16 cellular contexts compared by ENCODE assay signal in the genomic region with DNA sequence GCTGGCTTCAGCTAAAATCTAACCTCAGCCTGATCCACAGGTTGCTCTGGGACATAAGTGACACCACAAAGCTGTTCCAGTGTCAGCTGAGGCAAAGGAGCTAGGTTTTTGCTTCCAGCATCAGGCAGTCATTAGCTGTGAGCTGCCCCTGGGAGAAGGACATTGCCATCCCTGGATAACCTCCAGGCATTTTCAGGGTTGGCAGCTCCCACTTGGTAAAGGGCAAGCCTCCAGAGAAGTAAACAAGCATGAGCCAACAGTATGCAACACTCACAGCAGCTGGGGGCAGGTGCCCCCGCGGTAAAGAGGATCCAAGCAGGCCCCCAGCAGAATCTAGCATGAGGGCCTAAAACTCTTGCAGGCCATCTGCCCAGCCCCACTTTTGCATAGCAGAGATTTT.
A peak's percentile ranks its signal among the peaks of the same experiment; 100 is the strongest.
DNase-seq lines count a peak whose midpoint lies in the region; ATAC-seq, FAIRE-seq and TF ChIP-seq lines count a peak whose summit lies in the region.
"Had no signal": no experiment of that assay in that cellular context is flagged by ENCODE, and none has a peak within 500 bp of the region (broad histone marks: within the 10 kb centered on the region; RNA-seq: fewer than 3 reads in every experiment).

No MANE protein-coding gene starts in this region.

- peaks cover 18% of the 10 kb centered on the region for H3K4me1 Mint-ChIP-seq in neural progenitor cell

- peak; percentile 8 for DNase-seq in NCI-H69 (lab: John Stamatoyannopoulos, UW)
- DNase-seq in pancreas = peak in 3 of 6 donors; percentile 58 to 83 (median 64)
- no peak for DNase-seq in hippocampal formation (lab: John Stamatoyannopoulos, UW)
- DNase-seq in neural progenitor cell (ENCODE audit: low spot score) = no peak
- DNase-seq in colonic mucosa = no peak
- DNase-seq: activated gamma-delta T cell treated with Interleukin-2 at 50 U/mL for 16 hours, EL, mesendoderm, NCI-H2171, RPMI8226, T1000 had no signal

- H3K79me2 ChIP-seq in neural progenitor cell (ENCODE audit: low read depth) = no peaks in the 10 kb centered on the region

- H3K4me3 ChIP-seq in gastroesophageal sphincter (no peak overlapping the region), pancreas (no peak overlapping the region), neural progenitor cell (no peak overlapping the region), colonic mucosa (no peak overlapping the region)

- intact Hi-C loops in pancreas (cut with DNase I) (no loop called here), colonic mucosa (cut with DNase I) (no loop called here)

- H3K9ac ChIP-seq in neural progenitor cell (no peak overlapping the region), colonic mucosa (ENCODE audit: low read depth in 2 of 2, low read length in 2 of 2) (no peak overlapping the region)

- no peak for TF ChIP-seq EP300 in gastroesophageal sphincter (IDR thresholded peaks at IDR 0.05)

- H3K36me3 Mint-ChIP-seq in neural progenitor cell = no peaks in the 10 kb centered on the region

- H3F3A ChIP-seq in neural progenitor cell (ENCODE audit: low read depth) = no peaks in the 10 kb centered on the region

- no peak overlapping the region for H3K4me3 Mint-ChIP-seq in neural progenitor cell
- H3K4me3 Mint-ChIP-seq: stimulated activated naive CD8-positive, alpha-beta T cell treated with anti-CD3 and anti-CD28 coated beads, Interleukin-15, Interleukin-2, amounts not matched to agents 100 ng/mL and 50 ng/mL, for 24 hours had no signal

- FAIRE-seq in pancreas (lab: Jason Lieb, UNC) = no peak
- FAIRE-seq: endothelial cell of umbilical vein had no signal

- no peak for TF ChIP-seq POLR2A in gastroesophageal sphincter (IDR thresholded peaks at IDR 0.05)

- WGBS in gastroesophageal sphincter (ENCODE audit: low coverage in 1 of 2), 2 donors = 63% methylated on average over 2 of the region's 2 CpGs; no CpG with 5 or more reads in 1 of the 2 donors
- 8 to 30% methylated on average over 2 of the region's 2 CpGs for WGBS in pancreas, 2 donors

- H3K9me3 Mint-ChIP-seq in neural progenitor cell = peaks cover 6% of the 10 kb centered on the region
- H3K9me3 Mint-ChIP-seq: stimulated activated naive CD8-positive, alpha-beta T cell treated with anti-CD3 and anti-CD28 coated beads, Interleukin-15, Interleukin-2, amounts not matched to agents 100 ng/mL and 50 ng/mL, for 24 hours had no signal

- H3K36me3 ChIP-seq in gastroesophageal sphincter = no peaks in the 10 kb centered on the region
- H3K36me3 ChIP-seq in pancreas = no peaks in the 10 kb centered on the region
- H3K36me3 ChIP-seq in neural progenitor cell = no peaks in the 10 kb centered on the region
- no peaks in the 10 kb centered on the region for H3K36me3 ChIP-seq in colonic mucosa

- no peak overlapping the region for H3K27ac Mint-ChIP-seq in neural progenitor cell
- H3K27ac Mint-ChIP-seq: stimulated activated naive CD8-positive, alpha-beta T cell treated with anti-CD3 and anti-CD28 coated beads, Interleukin-15, Interleukin-2, amounts not matched to agents 100 ng/mL and 50 ng/mL, for 24 hours had no signal

- H3K27ac ChIP-seq in C4-2B = peak overlapping the region; percentile 40
- peak overlapping the region; percentile 53 to 76 (median 63) for H3K27ac ChIP-seq in gastroesophageal sphincter
- H3K27ac ChIP-seq in pancreas = no peak overlapping the region
- H3K27ac ChIP-seq in neural progenitor cell = no peak overlapping the region
- H3K27ac ChIP-seq in colonic mucosa = no peak overlapping the region

- ATAC-seq in gastroesophageal sphincter (peak; percentile 57), pancreas (peak; percentile 86 to 94 (median 92)), HG03159 (IDR thresholded peaks at IDR 0.05; ENCODE audit: unreplicated experiment) (no peak)

- peaks cover 4% of the 10 kb centered on the region for H3K27me3 Mint-ChIP-seq in neural progenitor cell (ENCODE audit: insufficient read depth, low read depth)

- H2AFZ ChIP-seq in neural progenitor cell (replicated peaks) = no peak overlapping the region

- peaks cover 4 to 35% (median 8%) of the 10 kb centered on the region in 3 donors for H3K4me1 ChIP-seq in gastroesophageal sphincter
- H3K4me1 ChIP-seq in pancreas = peaks cover 0 to 10% (median 4%) of the 10 kb centered on the region in 3 donors
- H3K4me1 ChIP-seq in neural progenitor cell = no peaks in the 10 kb centered on the region
- no peaks in the 10 kb centered on the region for H3K4me1 ChIP-seq in colonic mucosa

- H3K9me3 ChIP-seq in gastroesophageal sphincter (no peaks in the 10 kb centered on the region), pancreas (no peaks in the 10 kb centered on the region), neural progenitor cell (ENCODE audit: low read depth) (no peaks in the 10 kb centered on the region), colonic mucosa (no peaks in the 10 kb centered on the region)

- H4K20me1 ChIP-seq in neural progenitor cell (ENCODE audit: low read depth) = no peaks in the 10 kb centered on the region

- H3K27me3 ChIP-seq in gastroesophageal sphincter (no peaks in the 10 kb centered on the region), pancreas (no peaks in the 10 kb centered on the region), neural progenitor cell (no peaks in the 10 kb centered on the region), colonic mucosa (no peaks in the 10 kb centered on the region)

- TF ChIP-seq CTCF in C4-2B (conservative IDR thresholded peaks at IDR 0.05) = no peak
- no peak for TF ChIP-seq CTCF in gastroesophageal sphincter (IDR thresholded peaks at IDR 0.05)
- TF ChIP-seq CTCF in pancreas (IDR thresholded peaks at IDR 0.05) = no peak
- TF ChIP-seq CTCF in neural progenitor cell (IDR thresholded peaks at IDR 0.05) = no peak
- TF ChIP-seq CTCF in colonic mucosa (IDR thresholded peaks at IDR 0.05) = no peak

- H3K4me2 ChIP-seq in neural progenitor cell = no peak overlapping the region

Comparison
In these comparisons a context has a peak if more than half of its experiments do, and no peak if none do; other contexts are left out.
1. H3K27ac ChIP-seq: peak in C4-2B (single experiment) and gastroesophageal sphincter (4 of 4); none in pancreas (0 of 4), neural progenitor cell (single experiment) and colonic mucosa (single experiment).